In the genomic region with DNA sequence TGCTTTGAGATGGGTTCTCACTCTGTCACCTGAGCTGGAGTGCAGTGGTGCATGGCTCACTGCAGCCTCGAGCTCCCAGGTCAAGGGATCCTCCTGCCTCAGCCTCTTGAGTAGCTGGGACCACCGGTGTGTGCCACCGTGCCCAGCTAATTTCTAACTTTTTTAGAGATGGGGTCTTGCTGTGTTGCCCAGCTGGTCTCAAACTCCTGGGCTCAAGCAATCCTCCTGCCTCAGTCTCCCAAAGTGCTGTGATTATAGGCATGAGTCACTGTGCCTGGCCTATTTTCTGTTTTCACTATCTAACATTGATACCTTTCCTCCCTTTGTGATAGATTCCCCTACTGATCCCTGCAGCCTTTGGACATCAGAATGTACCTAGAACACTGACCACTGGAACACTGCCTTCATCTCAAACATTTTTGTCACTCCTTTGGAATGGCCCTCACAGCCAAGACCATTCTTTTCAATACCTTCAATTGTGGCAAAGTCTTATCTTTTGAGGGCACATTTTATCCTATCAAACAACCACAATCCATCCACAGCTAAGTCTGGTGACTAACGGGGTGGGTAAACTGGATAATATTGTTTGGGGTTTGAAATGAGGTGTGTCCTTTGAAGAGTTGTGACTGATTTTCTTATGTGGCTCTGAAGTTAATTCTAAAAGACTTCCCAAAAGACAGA, we compare ENCODE assay signal across 1 cellular context.
TF ChIP-seq lines count a peak whose summit lies in the region.

No MANE protein-coding gene starts in this region.

TF ChIP-seq in K562, 482 proteins besides CTCF, POLR2A, EP300 and RAD21 (continued from another document):
- TF ChIP-seq, protein P1, sequence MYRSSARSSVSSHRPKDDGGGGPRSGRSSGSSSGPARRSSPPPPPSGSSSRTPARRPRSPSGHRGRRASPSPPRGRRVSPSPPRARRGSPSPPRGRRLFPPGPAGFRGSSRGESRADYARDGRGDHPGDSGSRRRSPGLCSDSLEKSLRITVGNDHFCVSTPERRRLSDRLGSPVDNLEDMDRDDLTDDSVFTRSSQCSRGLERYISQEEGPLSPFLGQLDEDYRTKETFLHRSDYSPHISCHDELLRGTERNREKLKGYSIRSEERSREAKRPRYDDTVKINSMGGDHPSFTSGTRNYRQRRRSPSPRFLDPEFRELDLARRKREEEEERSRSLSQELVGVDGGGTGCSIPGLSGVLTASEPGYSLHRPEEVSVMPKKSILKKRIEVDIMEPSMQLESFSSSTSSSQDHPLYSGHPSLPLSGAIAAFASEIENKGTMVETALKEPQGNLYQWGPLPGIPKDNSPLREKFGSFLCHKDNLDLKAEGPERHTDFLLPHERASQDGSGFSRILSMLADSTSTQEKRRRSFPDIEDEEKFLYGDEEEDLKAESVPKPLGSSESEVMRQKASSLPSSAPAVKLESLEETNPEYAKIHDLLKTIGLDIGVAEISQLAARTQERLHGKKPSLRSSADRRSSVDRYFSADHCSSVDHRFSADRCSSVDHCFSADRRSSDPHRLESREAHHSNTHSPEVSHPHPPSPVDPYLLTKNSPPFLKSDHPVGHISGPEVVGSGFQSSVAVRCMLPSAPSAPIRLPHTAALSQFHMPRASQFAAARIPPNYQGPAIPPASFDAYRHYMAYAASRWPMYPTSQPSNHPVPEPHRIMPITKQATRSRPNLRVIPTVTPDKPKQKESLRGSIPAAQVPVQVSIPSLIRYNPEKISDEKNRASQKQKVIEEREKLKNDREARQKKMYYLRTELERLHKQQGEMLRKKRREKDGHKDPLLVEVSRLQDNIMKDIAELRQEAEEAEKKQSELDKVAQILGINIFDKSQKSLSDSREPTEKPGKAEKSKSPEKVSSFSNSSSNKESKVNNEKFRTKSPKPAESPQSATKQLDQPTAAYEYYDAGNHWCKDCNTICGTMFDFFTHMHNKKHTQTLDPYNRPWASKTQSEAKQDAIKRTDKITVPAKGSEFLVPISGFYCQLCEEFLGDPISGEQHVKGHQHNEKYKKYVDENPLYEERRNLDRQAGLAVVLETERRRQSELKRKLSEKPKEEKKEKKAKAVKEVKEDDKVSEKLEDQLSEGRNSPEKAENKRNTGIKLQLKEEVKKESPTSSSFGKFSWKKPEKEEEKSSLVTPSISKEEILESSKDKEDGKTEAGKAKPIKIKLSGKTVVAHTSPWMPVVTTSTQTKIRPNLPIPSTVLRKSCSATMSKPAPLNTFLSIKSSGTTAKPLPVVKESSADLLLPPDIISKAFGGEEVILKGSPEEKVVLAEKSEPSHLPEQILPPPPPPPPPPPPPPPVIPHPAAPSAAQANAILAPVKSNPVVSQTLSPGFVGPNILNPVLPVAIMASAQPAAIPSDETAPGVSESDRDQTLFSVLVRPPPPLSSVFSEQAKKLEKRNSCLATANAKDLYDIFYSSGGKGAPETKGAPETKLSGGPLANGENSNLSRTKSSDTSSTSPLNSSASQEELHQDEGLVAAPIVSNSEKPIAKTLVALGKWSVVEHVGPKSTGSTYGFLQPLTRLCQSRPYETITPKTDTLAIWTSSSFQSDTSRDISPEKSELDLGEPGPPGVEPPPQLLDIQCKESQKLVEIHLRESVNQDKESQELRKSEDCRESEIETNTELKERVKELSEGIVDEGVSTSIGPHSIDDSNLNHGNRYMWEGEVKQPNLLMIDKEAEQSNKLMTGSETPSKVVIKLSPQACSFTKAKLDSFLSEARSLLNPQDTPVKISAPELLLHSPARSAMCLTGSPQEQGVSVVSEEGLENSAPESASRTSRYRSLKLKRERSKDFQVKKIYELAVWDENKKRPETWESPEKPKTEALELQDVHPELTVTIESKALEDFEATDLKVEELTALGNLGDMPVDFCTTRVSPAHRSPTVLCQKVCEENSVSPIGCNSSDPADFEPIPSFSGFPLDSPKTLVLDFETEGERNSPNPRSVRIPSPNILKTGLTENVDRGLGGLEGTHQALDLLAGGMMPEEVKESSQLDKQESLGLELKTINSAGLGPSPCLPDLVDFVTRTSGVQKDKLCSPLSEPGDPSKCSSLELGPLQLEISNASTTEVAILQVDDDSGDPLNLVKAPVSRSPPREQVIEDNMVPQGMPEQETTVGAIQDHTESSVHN (IDR thresholded peaks at IDR 0.05; ENCODE audit: borderline replicate concordance in 1 of 2, low read depth in 1 of 2), result no peak
- peak; percentile 63; the same call in 1 of the 2 replicates for TF ChIP-seq SMARCE1 (IDR thresholded peaks at IDR 0.05)
- no peak for TF ChIP-seq NCOA6 (IDR thresholded peaks at IDR 0.05)
- peak; percentile 91 for TF ChIP-seq TEAD4 (IDR thresholded peaks at IDR 0.05; ENCODE audit: low read length)
- no peak for TF ChIP-seq TEAD4 (CRISPR knock-in tag; IDR thresholded peaks at IDR 0.05; ENCODE audit: borderline replicate concordance)
- TF ChIP-seq CTBP1 (IDR thresholded peaks at IDR 0.05; ENCODE audit: borderline replicate concordance), result peak; percentile 49; the same call in 1 of the 2 replicates
- TF ChIP-seq, protein P2, sequence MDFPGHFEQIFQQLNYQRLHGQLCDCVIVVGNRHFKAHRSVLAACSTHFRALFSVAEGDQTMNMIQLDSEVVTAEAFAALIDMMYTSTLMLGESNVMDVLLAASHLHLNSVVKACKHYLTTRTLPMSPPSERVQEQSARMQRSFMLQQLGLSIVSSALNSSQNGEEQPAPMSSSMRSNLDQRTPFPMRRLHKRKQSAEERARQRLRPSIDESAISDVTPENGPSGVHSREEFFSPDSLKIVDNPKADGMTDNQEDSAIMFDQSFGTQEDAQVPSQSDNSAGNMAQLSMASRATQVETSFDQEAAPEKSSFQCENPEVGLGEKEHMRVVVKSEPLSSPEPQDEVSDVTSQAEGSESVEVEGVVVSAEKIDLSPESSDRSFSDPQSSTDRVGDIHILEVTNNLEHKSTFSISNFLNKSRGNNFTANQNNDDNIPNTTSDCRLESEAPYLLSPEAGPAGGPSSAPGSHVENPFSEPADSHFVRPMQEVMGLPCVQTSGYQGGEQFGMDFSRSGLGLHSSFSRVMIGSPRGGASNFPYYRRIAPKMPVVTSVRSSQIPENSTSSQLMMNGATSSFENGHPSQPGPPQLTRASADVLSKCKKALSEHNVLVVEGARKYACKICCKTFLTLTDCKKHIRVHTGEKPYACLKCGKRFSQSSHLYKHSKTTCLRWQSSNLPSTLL (IDR thresholded peaks at IDR 0.05), result no peak
- no peak for TF ChIP-seq RB1 (IDR thresholded peaks at IDR 0.05; ENCODE audit: low read depth)
- TF ChIP-seq NR3C1 (CRISPR knock-in tag; IDR thresholded peaks at IDR 0.05), result no peak
- TF ChIP-seq SP1 (CRISPR knock-in tag; IDR thresholded peaks at IDR 0.05), result 0 out of 2 replicates have a peak, but pooled peaks have one; percentile 31
- no peak for TF ChIP-seq BACH1 (tag; IDR thresholded peaks at IDR 0.05)
- no peak for TF ChIP-seq ZNF316 (IDR thresholded peaks at IDR 0.05)
- TF ChIP-seq, protein P3, sequence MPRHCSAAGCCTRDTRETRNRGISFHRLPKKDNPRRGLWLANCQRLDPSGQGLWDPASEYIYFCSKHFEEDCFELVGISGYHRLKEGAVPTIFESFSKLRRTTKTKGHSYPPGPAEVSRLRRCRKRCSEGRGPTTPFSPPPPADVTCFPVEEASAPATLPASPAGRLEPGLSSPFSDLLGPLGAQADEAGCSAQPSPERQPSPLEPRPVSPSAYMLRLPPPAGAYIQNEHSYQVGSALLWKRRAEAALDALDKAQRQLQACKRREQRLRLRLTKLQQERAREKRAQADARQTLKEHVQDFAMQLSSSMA (CRISPR knock-in tag; IDR thresholded peaks at IDR 0.05), result no peak
- TF ChIP-seq, protein P4, sequence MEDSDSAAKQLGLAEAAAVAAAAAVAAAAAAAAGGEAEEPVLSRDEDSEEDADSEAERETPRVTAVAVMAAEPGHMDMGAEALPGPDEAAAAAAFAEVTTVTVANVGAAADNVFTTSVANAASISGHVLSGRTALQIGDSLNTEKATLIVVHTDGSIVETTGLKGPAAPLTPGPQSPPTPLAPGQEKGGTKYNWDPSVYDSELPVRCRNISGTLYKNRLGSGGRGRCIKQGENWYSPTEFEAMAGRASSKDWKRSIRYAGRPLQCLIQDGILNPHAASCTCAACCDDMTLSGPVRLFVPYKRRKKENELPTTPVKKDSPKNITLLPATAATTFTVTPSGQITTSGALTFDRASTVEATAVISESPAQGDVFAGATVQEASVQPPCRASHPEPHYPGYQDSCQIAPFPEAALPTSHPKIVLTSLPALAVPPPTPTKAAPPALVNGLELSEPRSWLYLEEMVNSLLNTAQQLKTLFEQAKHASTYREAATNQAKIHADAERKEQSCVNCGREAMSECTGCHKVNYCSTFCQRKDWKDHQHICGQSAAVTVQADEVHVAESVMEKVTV (CRISPR knock-in tag; IDR thresholded peaks at IDR 0.05), result no peak
- TF ChIP-seq ARID1B (IDR thresholded peaks at IDR 0.05), result peak; percentile 86
- no peak for TF ChIP-seq ZNF263 (CRISPR knock-in tag; IDR thresholded peaks at IDR 0.05; ENCODE audit: borderline replicate concordance)
- peak; percentile 51; the same call in 1 of the 2 replicates for TF ChIP-seq NFIC (IDR thresholded peaks at IDR 0.05)
- TF ChIP-seq RBM17 (IDR thresholded peaks at IDR 0.05; ENCODE audit: borderline replicate concordance, low read depth, low read length), result no peak
- peak; percentile 82 for TF ChIP-seq CBFA2T2 (conservative IDR thresholded peaks at IDR 0.05)
- peak; percentile 92 for TF ChIP-seq BHLHE40 (IDR thresholded peaks at IDR 0.05; ENCODE audit: low read length)
- TF ChIP-seq, protein P5, sequence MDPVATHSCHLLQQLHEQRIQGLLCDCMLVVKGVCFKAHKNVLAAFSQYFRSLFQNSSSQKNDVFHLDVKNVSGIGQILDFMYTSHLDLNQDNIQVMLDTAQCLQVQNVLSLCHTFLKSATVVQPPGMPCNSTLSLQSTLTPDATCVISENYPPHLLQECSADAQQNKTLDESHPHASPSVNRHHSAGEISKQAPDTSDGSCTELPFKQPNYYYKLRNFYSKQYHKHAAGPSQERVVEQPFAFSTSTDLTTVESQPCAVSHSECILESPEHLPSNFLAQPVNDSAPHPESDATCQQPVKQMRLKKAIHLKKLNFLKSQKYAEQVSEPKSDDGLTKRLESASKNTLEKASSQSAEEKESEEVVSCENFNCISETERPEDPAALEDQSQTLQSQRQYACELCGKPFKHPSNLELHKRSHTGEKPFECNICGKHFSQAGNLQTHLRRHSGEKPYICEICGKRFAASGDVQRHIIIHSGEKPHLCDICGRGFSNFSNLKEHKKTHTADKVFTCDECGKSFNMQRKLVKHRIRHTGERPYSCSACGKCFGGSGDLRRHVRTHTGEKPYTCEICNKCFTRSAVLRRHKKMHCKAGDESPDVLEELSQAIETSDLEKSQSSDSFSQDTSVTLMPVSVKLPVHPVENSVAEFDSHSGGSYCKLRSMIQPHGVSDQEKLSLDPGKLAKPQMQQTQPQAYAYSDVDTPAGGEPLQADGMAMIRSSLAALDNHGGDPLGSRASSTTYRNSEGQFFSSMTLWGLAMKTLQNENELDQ (CRISPR knock-in tag; IDR thresholded peaks at IDR 0.05; ENCODE audit: borderline replicate concordance), result no peak
- peak; percentile 91 for TF ChIP-seq CBFA2T3 (IDR thresholded peaks at IDR 0.05)
- TF ChIP-seq, protein P6, sequence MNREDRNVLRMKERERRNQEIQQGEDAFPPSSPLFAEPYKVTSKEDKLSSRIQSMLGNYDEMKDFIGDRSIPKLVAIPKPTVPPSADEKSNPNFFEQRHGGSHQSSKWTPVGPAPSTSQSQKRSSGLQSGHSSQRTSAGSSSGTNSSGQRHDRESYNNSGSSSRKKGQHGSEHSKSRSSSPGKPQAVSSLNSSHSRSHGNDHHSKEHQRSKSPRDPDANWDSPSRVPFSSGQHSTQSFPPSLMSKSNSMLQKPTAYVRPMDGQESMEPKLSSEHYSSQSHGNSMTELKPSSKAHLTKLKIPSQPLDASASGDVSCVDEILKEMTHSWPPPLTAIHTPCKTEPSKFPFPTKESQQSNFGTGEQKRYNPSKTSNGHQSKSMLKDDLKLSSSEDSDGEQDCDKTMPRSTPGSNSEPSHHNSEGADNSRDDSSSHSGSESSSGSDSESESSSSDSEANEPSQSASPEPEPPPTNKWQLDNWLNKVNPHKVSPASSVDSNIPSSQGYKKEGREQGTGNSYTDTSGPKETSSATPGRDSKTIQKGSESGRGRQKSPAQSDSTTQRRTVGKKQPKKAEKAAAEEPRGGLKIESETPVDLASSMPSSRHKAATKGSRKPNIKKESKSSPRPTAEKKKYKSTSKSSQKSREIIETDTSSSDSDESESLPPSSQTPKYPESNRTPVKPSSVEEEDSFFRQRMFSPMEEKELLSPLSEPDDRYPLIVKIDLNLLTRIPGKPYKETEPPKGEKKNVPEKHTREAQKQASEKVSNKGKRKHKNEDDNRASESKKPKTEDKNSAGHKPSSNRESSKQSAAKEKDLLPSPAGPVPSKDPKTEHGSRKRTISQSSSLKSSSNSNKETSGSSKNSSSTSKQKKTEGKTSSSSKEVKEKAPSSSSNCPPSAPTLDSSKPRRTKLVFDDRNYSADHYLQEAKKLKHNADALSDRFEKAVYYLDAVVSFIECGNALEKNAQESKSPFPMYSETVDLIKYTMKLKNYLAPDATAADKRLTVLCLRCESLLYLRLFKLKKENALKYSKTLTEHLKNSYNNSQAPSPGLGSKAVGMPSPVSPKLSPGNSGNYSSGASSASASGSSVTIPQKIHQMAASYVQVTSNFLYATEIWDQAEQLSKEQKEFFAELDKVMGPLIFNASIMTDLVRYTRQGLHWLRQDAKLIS (CRISPR knock-in tag; IDR thresholded peaks at IDR 0.05), result no peak
- TF ChIP-seq MAFG (tag; conservative IDR thresholded peaks at IDR 0.05), result no peak
- no peak for TF ChIP-seq SP2 (IDR thresholded peaks at IDR 0.05; ENCODE audit: extremely low read depth, low read depth, low read length, poor library complexity, severe bottlenecking)
- no peak for TF ChIP-seq RBM15 (IDR thresholded peaks at IDR 0.05; ENCODE audit: insufficient read depth, low read length)
- no peak for TF ChIP-seq MYBL2 (IDR thresholded peaks at IDR 0.05; ENCODE audit: low read depth)
- TF ChIP-seq MYBL2 (CRISPR knock-in tag; IDR thresholded peaks at IDR 0.05; ENCODE audit: borderline replicate concordance), result no peak
- TF ChIP-seq, protein P7, sequence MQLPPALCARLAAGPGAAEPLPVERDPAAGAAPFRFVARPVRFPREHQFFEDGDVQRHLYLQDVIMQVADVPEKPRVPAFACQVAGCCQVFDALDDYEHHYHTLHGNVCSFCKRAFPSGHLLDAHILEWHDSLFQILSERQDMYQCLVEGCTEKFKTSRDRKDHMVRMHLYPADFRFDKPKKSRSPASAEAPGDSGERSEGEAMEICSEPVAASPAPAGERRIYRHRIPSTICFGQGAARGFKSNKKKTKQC (CRISPR knock-in tag; IDR thresholded peaks at IDR 0.05), result no peak
- TF ChIP-seq, protein P8, sequence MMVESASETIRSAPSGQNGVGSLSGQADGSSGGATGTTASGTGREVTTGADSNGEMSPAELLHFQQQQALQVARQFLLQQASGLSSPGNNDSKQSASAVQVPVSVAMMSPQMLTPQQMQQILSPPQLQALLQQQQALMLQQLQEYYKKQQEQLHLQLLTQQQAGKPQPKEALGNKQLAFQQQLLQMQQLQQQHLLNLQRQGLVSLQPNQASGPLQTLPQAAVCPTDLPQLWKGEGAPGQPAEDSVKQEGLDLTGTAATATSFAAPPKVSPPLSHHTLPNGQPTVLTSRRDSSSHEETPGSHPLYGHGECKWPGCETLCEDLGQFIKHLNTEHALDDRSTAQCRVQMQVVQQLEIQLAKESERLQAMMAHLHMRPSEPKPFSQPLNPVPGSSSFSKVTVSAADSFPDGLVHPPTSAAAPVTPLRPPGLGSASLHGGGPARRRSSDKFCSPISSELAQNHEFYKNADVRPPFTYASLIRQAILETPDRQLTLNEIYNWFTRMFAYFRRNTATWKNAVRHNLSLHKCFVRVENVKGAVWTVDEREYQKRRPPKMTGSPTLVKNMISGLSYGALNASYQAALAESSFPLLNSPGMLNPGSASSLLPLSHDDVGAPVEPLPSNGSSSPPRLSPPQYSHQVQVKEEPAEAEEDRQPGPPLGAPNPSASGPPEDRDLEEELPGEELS (CRISPR knock-in tag; IDR thresholded peaks at IDR 0.05; ENCODE audit: borderline replicate concordance), result no peak
- peak; percentile 50; the same call in 1 of the 2 replicates for TF ChIP-seq POLR2AphosphoS5 (IDR thresholded peaks at IDR 0.05; ENCODE audit: control insufficient read depth, insufficient read depth, low read depth, low read length)
- TF ChIP-seq LEF1 (IDR thresholded peaks at IDR 0.05), result 0 out of 2 replicates have a peak, but pooled peaks have one; percentile 35
- no peak for TF ChIP-seq RFX1 (IDR thresholded peaks at IDR 0.05)
- TF ChIP-seq NONO (IDR thresholded peaks at IDR 0.05; ENCODE audit: low read depth in 2 of 2, low read length in 1 of 2), result no peak
- no peak for TF ChIP-seq HNRNPK (IDR thresholded peaks at IDR 0.05; ENCODE audit: low read depth, low read length, poor library complexity, severe bottlenecking)
